Comparison of ENCODE assay signal across 1 cellular context in genomic region chr16:80519189-80519588, GRCh38.
TF ChIP-seq lines count a peak whose summit lies in the region.

No MANE protein-coding gene starts in this region.

TF ChIP-seq in GM12891, 5 proteins besides CTCF, POLR2A, EP300 and RAD21 (continued from another document):
- TF ChIP-seq PAX5 (IDR thresholded peaks at IDR 0.05; ENCODE audit: insufficient read depth, low read length, severe bottlenecking) (no peak), SPI1 (IDR thresholded peaks at IDR 0.05; ENCODE audit: low read depth, low read length) (no peak), POU2F2 (IDR thresholded peaks at IDR 0.05; ENCODE audit: low read depth, low read length) (no peak), POLR2AphosphoS5 (IDR thresholded peaks at IDR 0.05; ENCODE audit: low read depth, low read length) (no peak)
